In genomic region chr16:5776876-5777275, GRCh38 we compare ENCODE assay signal across 26 cellular contexts.
"Had no signal": no experiment of that assay in that cellular context is flagged by ENCODE, and none has a peak within 500 bp of the region (broad histone marks: within the 10 kb centered on the region; RNA-seq: fewer than 3 reads in every experiment).

No MANE protein-coding gene starts in this region.

- H3K27ac Mint-ChIP-seq: activated CD4-positive, alpha-beta memory T cell treated with anti-CD3 and anti-CD28 coated beads for 36 hours; activated CD4-positive, alpha-beta T cell treated with anti-CD3 and anti-CD28 coated beads, Interleukin-2, amount 10 ng/mL, durations not matched to agents 7 days and 5 days; activated naive CD4-positive, alpha-beta T cell treated with anti-CD3 and anti-CD28 coated beads for 36 hours; activated naive CD8-positive, alpha-beta T cell; activated T-helper 17 cell treated with anti-CD3 and anti-CD28 coated beads, Interleukin-2, amount 50 U/mL, for 72 hours; T-helper 1 cell treated with Interleukin-12 subunit alpha and Interleukin-12 subunit beta and Interleukin-4 antibody, amounts not matched to agents 30 μg/mL and 1 μg/mL, for 36 hours had no signal

- H3K4me3 ChIP-seq: body of pancreas, PC-9 had no signal

- H3K27ac ChIP-seq: body of pancreas, PC-9, VCaP had no signal

- H3K9me3 ChIP-seq: body of pancreas had no signal

- DNase-seq: activated CD4-positive, alpha-beta memory T cell treated with anti-CD3 and anti-CD28 coated beads for 36 hours; activated CD4-positive, alpha-beta T cell treated with anti-CD3 and anti-CD28 coated beads, Interleukin-2, amount 10 ng/mL, durations not matched to agents 7 days and 5 days; activated CD4-positive, CD25-positive, alpha-beta regulatory T cell; activated CD8-positive, alpha-beta memory T cell treated with anti-CD3 and anti-CD28 coated beads for 24 hours; activated gamma-delta T cell; activated naive CD4-positive, alpha-beta T cell treated with anti-CD3 and anti-CD28 coated beads for 36 hours; activated T-cell treated with anti-CD3 and anti-CD28 coated beads for 4 hours; activated T-cell treated with anti-CD3 and anti-CD28 coated beads, Interleukin-2, amount 50 U/mL, for 48 hours; body of pancreas; Kasumi-1; KBM-7; NCI-H1092; NCI-H1417; NCI-H1930; NCI-H2107; NCI-H446; NCI-H524; PC-9 had no signal

- H3K9me3 Mint-ChIP-seq: activated T-helper 17 cell treated with anti-CD3 and anti-CD28 coated beads, Interleukin-2, amount 50 U/mL, for 72 hours had no signal

- H2AFZ ChIP-seq: PC-9 had no signal

- H3K27me3 Mint-ChIP-seq: activated CD4-positive, alpha-beta memory T cell treated with anti-CD3 and anti-CD28 coated beads for 36 hours; activated CD4-positive, alpha-beta T cell treated with anti-CD3 and anti-CD28 coated beads, Interleukin-2, amount 10 ng/mL, durations not matched to agents 7 days and 5 days; activated naive CD8-positive, alpha-beta T cell; activated T-helper 17 cell treated with anti-CD3 and anti-CD28 coated beads, Interleukin-2, amount 50 U/mL, for 72 hours; central memory CD8-positive, alpha-beta T cell had no signal

- H3K4me1 ChIP-seq: body of pancreas had no signal

- H3K4me2 ChIP-seq: PC-9 had no signal

- ATAC-seq: activated T-helper 17 cell treated with anti-CD3 and anti-CD28 coated beads, Interleukin-2, amount 50 U/mL, for 72 hours; body of pancreas; Right ventricle myocardium inferior had no signal

- H3K4me1 Mint-ChIP-seq: activated CD4-positive, alpha-beta T cell treated with anti-CD3 and anti-CD28 coated beads, Interleukin-2, amount 10 ng/mL, durations not matched to agents 7 days and 5 days; activated T-helper 17 cell treated with anti-CD3 and anti-CD28 coated beads, Interleukin-2, amount 50 U/mL, for 72 hours; central memory CD8-positive, alpha-beta T cell had no signal

- H3K4me3 Mint-ChIP-seq: activated CD4-positive, alpha-beta memory T cell treated with anti-CD3 and anti-CD28 coated beads for 36 hours; activated CD4-positive, alpha-beta T cell treated with anti-CD3 and anti-CD28 coated beads, Interleukin-2, amount 10 ng/mL, durations not matched to agents 7 days and 5 days; activated naive CD4-positive, alpha-beta T cell treated with anti-CD3 and anti-CD28 coated beads for 36 hours; activated naive CD8-positive, alpha-beta T cell; activated T-helper 17 cell treated with anti-CD3 and anti-CD28 coated beads, Interleukin-2, amount 50 U/mL, for 72 hours; central memory CD8-positive, alpha-beta T cell; T-helper 1 cell treated with Interleukin-12 subunit alpha and Interleukin-12 subunit beta and Interleukin-4 antibody, amounts not matched to agents 30 μg/mL and 1 μg/mL, for 36 hours had no signal

- H3K27me3 ChIP-seq: body of pancreas had no signal

- FAIRE-seq: colon, TTC549 had no signal

- H3K36me3 Mint-ChIP-seq: activated CD4-positive, alpha-beta memory T cell treated with anti-CD3 and anti-CD28 coated beads for 36 hours; activated naive CD8-positive, alpha-beta T cell had no signal
